ENCODE assay signal across 15 cellular contexts in genomic region chr1:87887095-87887494, GRCh38.
DNase-seq lines count a peak whose midpoint lies in the region; ATAC-seq and TF ChIP-seq lines count a peak whose summit lies in the region.
"Had no signal": no experiment of that assay in that cellular context is flagged by ENCODE, and none has a peak within 500 bp of the region (broad histone marks: within the 10 kb centered on the region; RNA-seq: fewer than 3 reads in every experiment).

No MANE protein-coding gene starts in this region.

- no peak overlapping the region for H3K4me3 Mint-ChIP-seq in Caco-2 (ENCODE audit: unreplicated experiment)
- H3K4me3 Mint-ChIP-seq in nephron progenitor cell: no peak overlapping the region
- H3K4me3 Mint-ChIP-seq: B cell; CD8-positive, alpha-beta T cell; H9 had no signal

- peaks cover 7% of the 10 kb centered on the region for H3K9me3 Mint-ChIP-seq in Caco-2 (ENCODE audit: unreplicated experiment)
- peaks cover 7% of the 10 kb centered on the region for H3K9me3 Mint-ChIP-seq in nephron progenitor cell
- H3K9me3 Mint-ChIP-seq: CD8-positive, alpha-beta T cell; H9 had no signal

- H3K27me3 ChIP-seq in Caco-2 (replicated peaks; ENCODE audit: control insufficient read depth, insufficient read depth, low read length): no peaks in the 10 kb centered on the region
- H3K27me3 ChIP-seq in PC-9 (ENCODE audit: insufficient read depth, low read depth): no peaks in the 10 kb centered on the region
- H3K27me3 ChIP-seq in hepatocyte: no peaks in the 10 kb centered on the region
- no peaks in the 10 kb centered on the region for H3K27me3 ChIP-seq in uterus
- no peaks in the 10 kb centered on the region for H3K27me3 ChIP-seq in body of pancreas
- H3K27me3 ChIP-seq: BLaER1 treated with 17β-estradiol and CSF1 and Interleukin-3, amounts not matched to agents 10 nM and 100 nM had no signal

- H3K36me3 Mint-ChIP-seq in Caco-2 (ENCODE audit: insufficient read depth, unreplicated experiment) (peaks cover 5% of the 10 kb centered on the region), nephron progenitor cell (ENCODE audit: low read depth) (no peaks in the 10 kb centered on the region)
- H3K36me3 Mint-ChIP-seq: CD8-positive, alpha-beta T cell had no signal

- H3K9me3 ChIP-seq in Caco-2: no peaks in the 10 kb centered on the region
- H3K9me3 ChIP-seq in PC-9 (ENCODE audit: insufficient read depth, low read depth): 0 out of 2 replicates have a peak, but pooled peaks cover 3% of the 10 kb centered on the region
- no peaks in the 10 kb centered on the region for H3K9me3 ChIP-seq in hepatocyte (ENCODE audit: low read depth)
- no peaks in the 10 kb centered on the region for H3K9me3 ChIP-seq in uterus
- no peaks in the 10 kb centered on the region for H3K9me3 ChIP-seq in body of pancreas
- H3K9me3 ChIP-seq: BLaER1 treated with 17β-estradiol and CSF1 and Interleukin-3, amounts not matched to agents 10 nM and 100 nM had no signal

- whole genome bisulfite sequencing in hepatocyte (ENCODE audit: low lambda C conversion rate, missing lambda C conversion rate): 88% methylated on average over 1 of the region's 1 CpG
- 60 to 78% methylated on average over 1 of the region's 1 CpG for WGBS in body of pancreas, 2 donors

- H3K27ac Mint-ChIP-seq in Caco-2 (ENCODE audit: unreplicated experiment) (peak overlapping the region; percentile 85), nephron progenitor cell (no peak overlapping the region)
- H3K27ac Mint-ChIP-seq: B cell; CD8-positive, alpha-beta T cell had no signal

- no TSS peak for BruUV-seq in Caco-2 (replicated peaks; lab: Mats Ljungman, UMichigan)
- no TSS peak for BruUV-seq in PC-9 (replicated peaks; lab: Mats Ljungman, UMichigan)

- H2AFZ ChIP-seq in PC-9: peak overlapping the region; percentile 3; the same call in 1 of the 2 replicates
- H2AFZ ChIP-seq in hepatocyte: no peak overlapping the region

- TF ChIP-seq CTCF in Caco-2 (IDR thresholded peaks at IDR 0.05; ENCODE audit: insufficient read depth in 1 of 2, low read depth in 1 of 2, low read length in 1 of 2, severe bottlenecking in 1 of 2, unreplicated experiment in 1 of 2) (no peak), PC-9 (conservative IDR thresholded peaks at IDR 0.05) (no peak), hepatocyte (IDR thresholded peaks at IDR 0.05; ENCODE audit: poor library complexity) (no peak), uterus (IDR thresholded peaks at IDR 0.05) (no peak), nephron progenitor cell (IDR thresholded peaks at IDR 0.05) (no peak), body of pancreas (IDR thresholded peaks at IDR 0.05) (no peak)

- CTCF ChIA-PET in Caco-2 (lab: Charles Lee): no interaction called here
- CTCF ChIA-PET in PC-9 (lab: Charles Lee): no interaction called here

- TF ChIP-seq POLR2A in uterus (IDR thresholded peaks at IDR 0.05) (no peak), body of pancreas (IDR thresholded peaks at IDR 0.05) (no peak)

- H3K4me1 ChIP-seq in Caco-2 (peaks cover 45% of the 10 kb centered on the region), PC-9 (replicated peaks; ENCODE audit: insufficient read depth) (no peaks in the 10 kb centered on the region), hepatocyte (ENCODE audit: insufficient read depth) (peaks cover 4% of the 10 kb centered on the region), uterus (no peaks in the 10 kb centered on the region), body of pancreas (no peaks in the 10 kb centered on the region)

- H4K20me1 ChIP-seq in PC-9 (ENCODE audit: insufficient read depth) (no peaks in the 10 kb centered on the region), hepatocyte (ENCODE audit: insufficient read depth, poor library complexity, severe bottlenecking) (no peaks in the 10 kb centered on the region)
- H4K20me1 ChIP-seq: BLaER1 treated with 17β-estradiol and CSF1 and Interleukin-3, amounts not matched to agents 10 nM and 100 nM had no signal

- H3K4me1 Mint-ChIP-seq in Caco-2 (ENCODE audit: low read depth, unreplicated experiment) (peaks cover 25% of the 10 kb centered on the region), nephron progenitor cell (peaks cover 34% of the 10 kb centered on the region)

- H3K4me3 ChIP-seq in Caco-2 (ENCODE audit: low read depth, low read length) (no peak overlapping the region), PC-9 (no peak overlapping the region), hepatocyte (no peak overlapping the region), uterus (no peak overlapping the region), body of pancreas (no peak overlapping the region)
- H3K4me3 ChIP-seq: BLaER1 treated with 17β-estradiol and CSF1 and Interleukin-3, amounts not matched to agents 10 nM and 100 nM had no signal

- H3K36me3 ChIP-seq in Caco-2 (ENCODE audit: control insufficient read depth, insufficient read depth, low read length) (no peaks in the 10 kb centered on the region), PC-9 (ENCODE audit: low read depth) (no peaks in the 10 kb centered on the region), hepatocyte (replicated peaks; ENCODE audit: insufficient read depth, low read depth) (no peaks in the 10 kb centered on the region), uterus (no peaks in the 10 kb centered on the region), body of pancreas (replicated peaks in 1 of 2; ENCODE audit: insufficient read depth in 1 of 2, low read depth in 2 of 2) (no peaks in the 10 kb centered on the region)
- H3K36me3 ChIP-seq: BLaER1 treated with 17β-estradiol and CSF1 and Interleukin-3, amounts not matched to agents 10 nM and 100 nM had no signal

- H3K9me2 ChIP-seq in PC-9 (ENCODE audit: insufficient read depth) (no peaks in the 10 kb centered on the region), hepatocyte (replicated peaks; ENCODE audit: insufficient read depth) (no peaks in the 10 kb centered on the region)

- ATAC-seq in body of pancreas: no peak
- ATAC-seq: CD8-positive, alpha-beta T cell had no signal

- DNase-seq in Caco-2 (no peak), HT1080 (ENCODE audit: low read depth) (peak; percentile 10), PC-9 (no peak), hepatocyte (ENCODE audit: low spot score) (no peak), uterus (no peak), nephron progenitor cell (no peak), body of pancreas (no peak)
- DNase-seq: CD8-positive, alpha-beta T cell; COR-L47; DMS79 treated with DMSO at 0.1 percent for 48 hours; GF-D8; GOT3; H9 had no signal

- POLR2A ChIA-PET in Caco-2 (lab: Charles Lee): no interaction called here
- POLR2A ChIA-PET in PC-9 (lab: Charles Lee; ENCODE audit: unreplicated experiment): no interaction called here

- intact Hi-C loops in Caco-2 (cut with micrococcal nuclease; ENCODE audit: unreplicated experiment): no loop called here
- intact Hi-C loops in PC-9 (cut with micrococcal nuclease; ENCODE audit: unreplicated experiment): no loop called here
- intact Hi-C loops in uterus (cut with DNase I; ENCODE audit: low total_unique reads): no loop called here
- intact Hi-C loops in body of pancreas (cut with DNase I): no loop called here

- H3F3A ChIP-seq in PC-9 (ENCODE audit: insufficient read depth, low read depth): no peaks in the 10 kb centered on the region

- H3K27ac ChIP-seq in PC-9: no peak overlapping the region
- H3K27ac ChIP-seq in hepatocyte: peak overlapping the region; percentile 64
- no peak overlapping the region for H3K27ac ChIP-seq in uterus
- no peak overlapping the region for H3K27ac ChIP-seq in body of pancreas
- H3K27ac ChIP-seq: BLaER1 treated with 17β-estradiol and CSF1 and Interleukin-3, amounts not matched to agents 10 nM and 100 nM had no signal

- no peaks in the 10 kb centered on the region for H3K27me3 Mint-ChIP-seq in Caco-2 (ENCODE audit: insufficient read depth, unreplicated experiment)
- H3K27me3 Mint-ChIP-seq in nephron progenitor cell (ENCODE audit: low read depth, poor library complexity): no peaks in the 10 kb centered on the region
- H3K27me3 Mint-ChIP-seq: B cell had no signal

- H3K79me2 ChIP-seq in PC-9 (ENCODE audit: low read depth): no peaks in the 10 kb centered on the region
- no peaks in the 10 kb centered on the region for H3K79me2 ChIP-seq in hepatocyte

- H3K4me2 ChIP-seq in PC-9 (no peak overlapping the region), hepatocyte (no peak overlapping the region)
